In genomic region chr2:238093181-238094140, GRCh38 we compare ENCODE assay signal across 1 cellular context.
TF ChIP-seq lines count a peak whose summit lies in the region.

No MANE protein-coding gene starts in this region.

TF ChIP-seq in GM23338, 12 proteins besides CTCF, POLR2A, EP300 and RAD21:
- no peak for TF ChIP-seq ZNF462 (CRISPR knock-in tag; IDR thresholded peaks at IDR 0.05)
- peak; percentile 61 for TF ChIP-seq POLR2AphosphoS5 (IDR thresholded peaks at IDR 0.05; ENCODE audit: low read depth)
- TF ChIP-seq ZNF114 (CRISPR knock-in tag; IDR thresholded peaks at IDR 0.05): no peak
- TF ChIP-seq CREB1 (CRISPR knock-in tag; IDR thresholded peaks at IDR 0.05; ENCODE audit: low read depth): no peak
- TF ChIP-seq REST (IDR thresholded peaks at IDR 0.05; ENCODE audit: unreplicated experiment): no peak
- no peak for TF ChIP-seq JUNB (IDR thresholded peaks at IDR 0.05; ENCODE audit: unreplicated experiment)
- TF ChIP-seq ZNF331 (CRISPR knock-in tag; IDR thresholded peaks at IDR 0.05; ENCODE audit: low read depth): no peak
TF ChIP-seq in GM23338: peak in this region for 1.
